11 cellular contexts compared by ENCODE assay signal in the genomic region with DNA sequence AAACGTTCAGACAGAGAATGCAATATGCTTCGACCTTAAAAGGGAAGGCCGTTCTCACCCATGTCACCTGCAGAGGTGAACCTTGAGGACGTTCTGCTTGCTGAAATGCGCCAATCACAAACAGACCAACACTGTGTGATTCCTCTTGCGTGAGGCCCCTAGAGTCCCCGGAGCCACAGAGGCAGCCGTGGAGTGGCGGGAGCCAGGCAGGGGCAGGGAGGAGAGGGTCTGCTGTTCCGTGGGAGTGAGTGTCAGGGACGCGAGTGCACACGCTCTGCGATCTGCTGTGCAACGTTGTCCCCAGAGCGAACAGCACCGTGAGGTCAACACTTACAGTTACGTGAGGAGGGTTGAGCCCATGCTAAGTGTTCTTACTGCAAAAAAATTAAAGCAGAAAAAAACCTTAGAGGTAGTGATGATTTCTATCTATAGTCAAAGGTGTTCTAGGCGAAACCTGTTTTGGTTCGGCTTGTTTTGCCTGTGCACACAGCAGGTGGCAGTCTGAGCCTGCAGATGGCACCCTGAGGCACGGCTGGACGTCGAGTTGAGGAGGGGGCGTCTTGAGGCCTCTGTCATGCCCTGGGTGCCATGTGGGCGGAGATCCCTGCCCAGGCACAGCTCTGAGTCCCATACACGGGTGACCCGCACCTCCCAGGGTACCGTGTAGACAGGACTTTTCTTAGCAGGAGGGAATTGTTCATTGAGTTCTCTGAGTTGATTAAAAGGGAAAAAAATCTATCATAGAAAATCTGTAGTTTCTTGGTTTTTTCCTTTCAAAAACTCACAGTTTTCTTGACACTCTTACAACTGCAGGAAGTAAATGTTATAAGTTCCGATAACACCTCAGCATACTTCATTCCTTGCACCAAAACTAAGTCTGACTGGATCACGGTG.
DNase-seq lines count a peak whose midpoint lies in the region; ATAC-seq, FAIRE-seq and TF ChIP-seq lines count a peak whose summit lies in the region.
"Had no signal": no experiment of that assay in that cellular context is flagged by ENCODE, and none has a peak within 500 bp of the region (broad histone marks: within the 10 kb centered on the region; RNA-seq: fewer than 3 reads in every experiment).

No MANE protein-coding gene starts in this region.

- H3K4me2 ChIP-seq in A549: peak overlapping the region; percentile 41; the same call in 2 of the 3 replicates

- peak; percentile 85 to 90 for TF ChIP-seq RAD21 in A549 (conservative IDR thresholded peaks at IDR 0.05 in 1 of 2, IDR thresholded peaks at IDR 0.05 in 1 of 2)

- TF ChIP-seq POLR2A in A549 (IDR thresholded peaks at IDR 0.05; ENCODE audit: low read length) (no peak), H54 (IDR thresholded peaks at IDR 0.05; ENCODE audit: low read depth, low read length) (no peak)

- H3K27me3 ChIP-seq in colonic mucosa: no peaks in the 10 kb centered on the region

- 54% methylated on average over 28 of the region's 30 CpGs for WGBS in A549 (ENCODE audit: missing lambda C conversion rate)

- no peak overlapping the region for H3K27ac Mint-ChIP-seq in activated CD8-positive, alpha-beta T cell treated with anti-CD3 and anti-CD28 coated beads, Interleukin-2, amount 10 ng/mL, durations not matched to agents 7 days and 5 days
- H3K27ac Mint-ChIP-seq: activated CD4-positive, alpha-beta memory T cell treated with anti-CD3 and anti-CD28 coated beads, Interleukin-2, amount 10 ng/mL, durations not matched to agents 7 days and 5 days had no signal

- H3K4me1 Mint-ChIP-seq in activated CD8-positive, alpha-beta T cell treated with anti-CD3 and anti-CD28 coated beads, Interleukin-2, amount 10 ng/mL, durations not matched to agents 7 days and 5 days (ENCODE audit: low read depth): no peaks in the 10 kb centered on the region
- H3K4me1 Mint-ChIP-seq: activated CD4-positive, alpha-beta memory T cell treated with anti-CD3 and anti-CD28 coated beads, Interleukin-2, amount 10 ng/mL, durations not matched to agents 7 days and 5 days; central memory CD8-positive, alpha-beta T cell had no signal

- H3K9me3 ChIP-seq in A549: no peaks in the 10 kb centered on the region
- H3K9me3 ChIP-seq in colonic mucosa: no peaks in the 10 kb centered on the region

- intact Hi-C loops in colonic mucosa (cut with DNase I): loop anchor here (2.0 to 10.0 kb wide), 2 partner anchors 206 to 734 kb away; no protein-coding TSS in a partner anchor

- H3K27me3 Mint-ChIP-seq in activated CD8-positive, alpha-beta T cell treated with anti-CD3 and anti-CD28 coated beads, Interleukin-2, amount 10 ng/mL, durations not matched to agents 7 days and 5 days (ENCODE audit: low read depth): no peaks in the 10 kb centered on the region
- H3K27me3 Mint-ChIP-seq: activated CD4-positive, alpha-beta memory T cell treated with anti-CD3 and anti-CD28 coated beads, Interleukin-2, amount 10 ng/mL, durations not matched to agents 7 days and 5 days had no signal

- H3K4me1 ChIP-seq in A549 (peaks cover 14% of the 10 kb centered on the region), colonic mucosa (no peaks in the 10 kb centered on the region)

- POLR2A ChIA-PET in A549 (lab: Yijun Ruan, JAX): no interaction called here
- POLR2A ChIA-PET in activated CD8-positive, alpha-beta T cell treated with anti-CD3 and anti-CD28 coated beads, Interleukin-2, amount 10 ng/mL, durations not matched to agents 7 days and 5 days (lab: Charles Lee): no interaction called here

- FAIRE-seq in A549 (lab: Jason Lieb, UNC): no peak
- no peak for FAIRE-seq in H54 (lab: Jason Lieb, UNC)

- no peaks in the 10 kb centered on the region for H3K9me3 Mint-ChIP-seq in activated CD8-positive, alpha-beta T cell treated with anti-CD3 and anti-CD28 coated beads, Interleukin-2, amount 10 ng/mL, durations not matched to agents 7 days and 5 days (ENCODE audit: insufficient read depth)
- H3K9me3 Mint-ChIP-seq: activated CD4-positive, alpha-beta memory T cell treated with anti-CD3 and anti-CD28 coated beads, Interleukin-2, amount 10 ng/mL, durations not matched to agents 7 days and 5 days; central memory CD8-positive, alpha-beta T cell had no signal

- no peak overlapping the region for H3K4me3 Mint-ChIP-seq in activated CD8-positive, alpha-beta T cell treated with anti-CD3 and anti-CD28 coated beads, Interleukin-2, amount 10 ng/mL, durations not matched to agents 7 days and 5 days
- H3K4me3 Mint-ChIP-seq: activated CD4-positive, alpha-beta memory T cell treated with anti-CD3 and anti-CD28 coated beads, Interleukin-2, amount 10 ng/mL, durations not matched to agents 7 days and 5 days; central memory CD8-positive, alpha-beta T cell had no signal

- CTCF ChIA-PET in A549 (lab: Yijun Ruan, JAX): interaction anchor here (0.6 to 4.7 kb wide), 7 partner anchors 9 to 219 kb away, joined by 3 to 42 read pairs (median 5); no protein-coding TSS in a partner anchor
- CTCF ChIA-PET in activated CD8-positive, alpha-beta T cell treated with anti-CD3 and anti-CD28 coated beads, Interleukin-2, amount 10 ng/mL, durations not matched to agents 7 days and 5 days (lab: Charles Lee): no interaction called here

- peak overlapping the region in 1 of 2 donors; percentile 61 for H3K9ac ChIP-seq in colonic mucosa (ENCODE audit: low read depth in 2 of 2, low read length in 2 of 2)

- ATAC-seq in A549 (peak; percentile 41 to 72; a peak in 4 of 6 replicates), HG03139 (IDR thresholded peaks at IDR 0.05; ENCODE audit: unreplicated experiment) (no peak), HG03159 (IDR thresholded peaks at IDR 0.05; ENCODE audit: unreplicated experiment) (no peak)
- no peak for ATAC-seq in activated CD8-positive, alpha-beta T cell treated with anti-CD3 and anti-CD28 coated beads, Interleukin-2, amount 10 ng/mL, durations not matched to agents 7 days and 5 days

- H3K4me3 ChIP-seq in A549: no peak overlapping the region
- no peak overlapping the region for H3K4me3 ChIP-seq in colonic mucosa

- H3K36me3 Mint-ChIP-seq in activated CD8-positive, alpha-beta T cell treated with anti-CD3 and anti-CD28 coated beads, Interleukin-2, amount 10 ng/mL, durations not matched to agents 7 days and 5 days (ENCODE audit: low read depth): no peaks in the 10 kb centered on the region

- DNase-seq in A549 (ENCODE audit: low read depth in 1 of 2, low spot score in 1 of 2) (peak in 1 of 2 experiments; percentile 22), HuH-7 (ENCODE audit: low spot score) (peak; percentile 55), colonic mucosa (peak; percentile 53), midbrain (lab: John Stamatoyannopoulos, UW) (peak; percentile 1), H54 (ENCODE audit: insufficient read length, low spot score) (no peak)
- DNase-seq in activated CD8-positive, alpha-beta T cell treated with anti-CD3 and anti-CD28 coated beads, Interleukin-2, amount 10 ng/mL, durations not matched to agents 7 days and 5 days: no peak
- DNase-seq: activated CD4-positive, alpha-beta memory T cell treated with anti-CD3 and anti-CD28 coated beads, Interleukin-2, amount 10 ng/mL, durations not matched to agents 7 days and 5 days; NCI-H69 had no signal

- TF ChIP-seq EP300 in A549 (IDR thresholded peaks at IDR 0.05): no peak

- H3K27ac ChIP-seq in A549 (peak overlapping the region in 1 of 2 experiments; percentile 76; a peak in 3 of 6 replicates), colonic mucosa (no peak overlapping the region)

- TF ChIP-seq CTCF in A549 (IDR thresholded peaks at IDR 0.05): peak; percentile 66
- TF ChIP-seq CTCF in colonic mucosa (IDR thresholded peaks at IDR 0.05): peak; percentile 48

- H3K36me3 ChIP-seq in colonic mucosa: no peaks in the 10 kb centered on the region

TF ChIP-seq in A549, 52 proteins besides CTCF, POLR2A, EP300 and RAD21:
- TF ChIP-seq SMC3 (IDR thresholded peaks at IDR 0.05) (peak; percentile 89), BHLHE40 (IDR thresholded peaks at IDR 0.05; ENCODE audit: low read depth, low read length) (no peak), KDM1A (IDR thresholded peaks at IDR 0.05; ENCODE audit: low read depth) (no peak), CHD2 (IDR thresholded peaks at IDR 0.05; ENCODE audit: low read length, partially characterized antibody) (no peak), PHF8 (IDR thresholded peaks at IDR 0.05; ENCODE audit: borderline replicate concordance, low read depth) (no peak)
- TF ChIP-seq, protein P1, sequence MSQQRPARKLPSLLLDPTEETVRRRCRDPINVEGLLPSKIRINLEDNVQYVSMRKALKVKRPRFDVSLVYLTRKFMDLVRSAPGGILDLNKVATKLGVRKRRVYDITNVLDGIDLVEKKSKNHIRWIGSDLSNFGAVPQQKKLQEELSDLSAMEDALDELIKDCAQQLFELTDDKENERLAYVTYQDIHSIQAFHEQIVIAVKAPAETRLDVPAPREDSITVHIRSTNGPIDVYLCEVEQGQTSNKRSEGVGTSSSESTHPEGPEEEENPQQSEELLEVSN (IDR thresholded peaks at IDR 0.05; ENCODE audit: borderline replicate concordance, low read depth): no peak

Comparison
In these comparisons a context has a peak if more than half of its experiments do, and no peak if none do; other contexts are left out.
1. ATAC-seq: peak in A549 (2 of 2); none in HG03139 (single experiment), activated CD8-positive, alpha-beta T cell treated with anti-CD3 and anti-CD28 coated beads, Interleukin-2, amount 10 ng/mL, durations not matched to agents 7 days and 5 days (single experiment) and HG03159 (single experiment).
2. DNase-seq: peak in HuH-7 (single experiment), colonic mucosa (single experiment) and midbrain (single experiment); none in activated CD8-positive, alpha-beta T cell treated with anti-CD3 and anti-CD28 coated beads, Interleukin-2, amount 10 ng/mL, durations not matched to agents 7 days and 5 days (single experiment) and H54 (single experiment).